ENCODE assay signal across 18 cellular contexts in the genomic region with DNA sequence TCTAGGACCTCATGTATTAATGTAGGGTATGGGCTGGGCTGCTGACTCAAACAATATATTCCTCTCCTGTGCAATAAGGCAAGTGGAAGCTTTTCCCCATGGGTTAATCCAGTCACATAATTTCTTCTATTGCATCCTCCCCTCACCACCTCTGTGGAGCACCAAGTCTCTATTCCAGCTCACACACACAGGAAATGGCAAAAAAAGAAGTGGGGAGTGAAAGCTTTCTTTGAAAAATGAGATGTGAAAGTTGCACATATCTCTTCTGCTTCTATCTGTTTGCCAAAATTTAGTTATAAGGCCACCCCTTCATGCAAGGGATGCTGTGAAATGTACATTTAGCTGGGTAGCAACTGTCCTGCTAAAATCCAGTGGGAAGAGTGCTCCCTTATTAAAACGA.
DNase-seq lines count a peak whose midpoint lies in the region; ATAC-seq lines count a peak whose summit lies in the region.
"Had no signal": no experiment of that assay in that cellular context is flagged by ENCODE, and none has a peak within 500 bp of the region (broad histone marks: within the 10 kb centered on the region; RNA-seq: fewer than 3 reads in every experiment).

No MANE protein-coding gene starts in this region.

- ATAC-seq in GM19351 (IDR thresholded peaks at IDR 0.05; ENCODE audit: unreplicated experiment) (peak; percentile 52), HG02678 (IDR thresholded peaks at IDR 0.05; ENCODE audit: unreplicated experiment) (peak; percentile 44), HG03196 (IDR thresholded peaks at IDR 0.05; ENCODE audit: unreplicated experiment) (no peak), HG02763 (IDR thresholded peaks at IDR 0.05; ENCODE audit: unreplicated experiment) (no peak)
- ATAC-seq: Right ventricle myocardium inferior, T-cell had no signal

- peak overlapping the region; percentile 43; the same call in 1 of the 2 replicates for H3K4me3 ChIP-seq in GM08714 (ENCODE audit: low read length)
- H3K4me3 ChIP-seq: right atrium auricular region, thoracic aorta had no signal

- DNase-seq in NOMO-1 (lab: John Stamatoyannopoulos, UW; ENCODE audit: unreplicated experiment in 2 of 2) (peak; percentile 58 to 59), C1 segment of cervical spinal cord (lab: John Stamatoyannopoulos, UW) (no peak)
- DNase-seq in activated effector memory CD4-positive, alpha-beta T cell treated with Interleukin-2 at 50 U/mL for 16 hours: no peak
- DNase-seq: activated CD4-positive, alpha-beta T cell treated with anti-CD3 and anti-CD28 coated beads, Interleukin-2, amount 50 U/mL, for 48 hours; activated naive CD4-positive, alpha-beta T cell treated with Interleukin-2 at 50 U/mL for 16 hours; anterior cingulate cortex; erythroblast; NCI-H1092; NCI-H510A treated with DMSO at 0.1 percent for 48 hours; T-cell had no signal

Comparison
In these comparisons a context has a peak if more than half of its experiments do, and no peak if none do; other contexts are left out.
1. ATAC-seq: peak in GM19351 (single experiment) and HG02678 (single experiment); none in HG03196 (single experiment) and HG02763 (single experiment).
2. DNase-seq: peak in NOMO-1 (2 of 2); none in C1 segment of cervical spinal cord (0 of 14) and activated effector memory CD4-positive, alpha-beta T cell treated with Interleukin-2 at 50 U/mL for 16 hours (single experiment).